ENCODE assay signal across 12 cellular contexts in genomic region chr16:26963109-26963508, GRCh38.
DNase-seq lines count a peak whose midpoint lies in the region; ATAC-seq and TF ChIP-seq lines count a peak whose summit lies in the region.
"Had no signal": no experiment of that assay in that cellular context is flagged by ENCODE, and none has a peak within 500 bp of the region (broad histone marks: within the 10 kb centered on the region; RNA-seq: fewer than 3 reads in every experiment).

No MANE protein-coding gene starts in this region.

- H3K4me2 ChIP-seq in KMS-11 = no peak overlapping the region

- POLR2A ChIA-PET in RWPE1 (lab: Yijun Ruan, JAX; ENCODE audit: low non-redundant PET) = no interaction called here

- ATAC-seq in HG02973 (IDR thresholded peaks at IDR 0.05; ENCODE audit: unreplicated experiment) = no peak
- no peak for ATAC-seq in esophagus mucosa
- ATAC-seq: left cardiac atrium, right cardiac atrium had no signal

- H3K4me3 ChIP-seq in KMS-11 (IDR thresholded peaks at IDR 0.05; ENCODE audit: insufficient read depth, low read depth, low read length) = no peak overlapping the region
- no peak overlapping the region for H3K4me3 ChIP-seq in brain microvascular endothelial cell (ENCODE audit: low read depth, low read length)
- H3K4me3 ChIP-seq: thyroid gland had no signal

- H2AFZ ChIP-seq in KMS-11 (ENCODE audit: low read depth) = no peak overlapping the region

- TF ChIP-seq CTCF in GM10266 (IDR thresholded peaks at IDR 0.05; ENCODE audit: control insufficient read depth, insufficient read depth, low read depth, missing control alignments) = no peak
- TF ChIP-seq CTCF in KMS-11 (conservative IDR thresholded peaks at IDR 0.05; ENCODE audit: low read depth, low read length) = peak; percentile 34; the same call in 1 of the 2 replicates
- TF ChIP-seq CTCF in brain microvascular endothelial cell (IDR thresholded peaks at IDR 0.05; ENCODE audit: low read depth, low read length, missing control alignments) = peak; percentile 38
- TF ChIP-seq CTCF in RWPE1 (conservative IDR thresholded peaks at IDR 0.05; ENCODE audit: low read depth) = no peak

- H3K27ac ChIP-seq in KMS-11 (no peak overlapping the region), brain microvascular endothelial cell (no peak overlapping the region), RWPE1 (no peak overlapping the region)
- H3K27ac ChIP-seq: thyroid gland had no signal

- H3K36me3 ChIP-seq in KMS-11 (ENCODE audit: insufficient read depth) (no peaks in the 10 kb centered on the region), brain microvascular endothelial cell (replicated peaks) (no peaks in the 10 kb centered on the region)
- H3K36me3 ChIP-seq: thyroid gland had no signal

- no peak overlapping the region for H3K9ac ChIP-seq in KMS-11

- no peaks in the 10 kb centered on the region for H3K79me2 ChIP-seq in KMS-11 (ENCODE audit: insufficient read depth, low read depth)

- in situ Hi-C loops in brain microvascular endothelial cell (cut with HindIII; ENCODE audit: low pct_ligation_motif_present, low sequenced_read_pairs) = no loop called here

- DNase-seq in GM10266 (ENCODE audit: extremely low spot score) (peak; percentile 22), brain microvascular endothelial cell (no peak), RWPE1 (ENCODE audit: low spot score) (no peak)
- DNase-seq in stimulated activated CD4-positive, alpha-beta T cell treated with anti-CD3 and anti-CD28 coated beads, Interleukin-15, amount 100 ng/mL, for 24 hours = peak; percentile 41
- DNase-seq: left cardiac atrium, NCI-H1417, right cardiac atrium, T1000, thyroid gland had no signal

- CTCF ChIA-PET in RWPE1 (lab: Yijun Ruan, JAX) = interaction anchor here (0.9 kb wide), 1 partner anchor 13 kb away, joined by 3 read pairs; no protein-coding TSS in a partner anchor

- no peaks in the 10 kb centered on the region for H4K20me1 ChIP-seq in KMS-11 (ENCODE audit: insufficient read depth)

- no peaks in the 10 kb centered on the region for H3K4me1 ChIP-seq in KMS-11 (ENCODE audit: low read depth, poor library complexity, severe bottlenecking)
- H3K4me1 ChIP-seq: thyroid gland had no signal

- H3K27me3 ChIP-seq in KMS-11 (ENCODE audit: insufficient read depth, low read depth) (no peaks in the 10 kb centered on the region), brain microvascular endothelial cell (replicated peaks) (no peaks in the 10 kb centered on the region)
- H3K27me3 ChIP-seq: thyroid gland had no signal

Comparison
In these comparisons a context has a peak if more than half of its experiments do, and no peak if none do; other contexts are left out.
1. DNase-seq: peak in GM10266 (single experiment) and stimulated activated CD4-positive, alpha-beta T cell treated with anti-CD3 and anti-CD28 coated beads, Interleukin-15, amount 100 ng/mL, for 24 hours (single experiment); none in brain microvascular endothelial cell (single experiment) and RWPE1 (single experiment).
2. CTCF ChIP-seq: peak in KMS-11 (single experiment) and brain microvascular endothelial cell (single experiment); none in GM10266 (single experiment) and RWPE1 (single experiment).